ENCODE assay signal across 19 cellular contexts in the genomic region with DNA sequence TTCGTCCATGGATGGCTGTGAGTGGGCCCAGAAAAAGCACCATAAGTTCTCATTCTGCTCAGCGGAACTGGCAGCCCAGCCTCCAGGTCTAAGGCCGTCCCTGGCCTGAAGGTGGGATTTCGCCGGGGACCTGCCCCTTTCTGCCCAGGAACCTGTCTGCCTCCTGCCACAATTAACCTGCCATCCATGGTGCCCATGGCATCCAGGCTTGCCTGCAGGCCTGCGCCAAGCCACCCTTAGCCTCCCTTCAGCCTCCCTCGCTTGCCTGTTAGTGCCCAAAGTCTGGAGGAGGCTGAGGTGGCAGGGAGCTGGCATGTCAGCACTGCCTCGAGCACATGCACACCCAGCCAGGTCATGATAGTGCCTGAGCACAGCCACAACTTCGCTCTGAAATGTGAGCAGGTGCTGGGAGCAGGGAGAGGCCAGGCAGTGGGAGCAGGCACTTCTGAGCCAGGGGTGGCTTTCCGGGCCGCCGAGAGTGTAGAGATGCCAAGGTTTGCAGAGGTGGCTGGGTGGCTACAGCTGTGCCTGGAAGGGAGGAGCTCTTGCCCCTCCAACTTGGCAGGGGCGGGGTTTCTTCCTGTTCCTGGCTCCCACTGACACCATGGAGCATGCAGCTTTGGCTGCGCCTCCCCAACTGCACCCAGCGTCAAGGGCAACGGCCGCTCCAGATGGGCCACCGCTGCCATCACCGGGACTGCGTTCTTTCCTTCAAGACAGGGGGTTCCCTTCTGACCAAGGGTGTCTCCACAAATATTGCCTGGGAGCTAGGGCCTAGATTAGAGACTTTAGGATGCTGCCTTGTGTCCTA.
DNase-seq lines count a peak whose midpoint lies in the region; ATAC-seq, FAIRE-seq and TF ChIP-seq lines count a peak whose summit lies in the region.
"Had no signal": no experiment of that assay in that cellular context is flagged by ENCODE, and none has a peak within 500 bp of the region (broad histone marks: within the 10 kb centered on the region; RNA-seq: fewer than 3 reads in every experiment).

No MANE protein-coding gene starts in this region.

- H3K4me3 Mint-ChIP-seq in H9 (no peak overlapping the region), HFFc6 (no peak overlapping the region)
- H3K4me3 Mint-ChIP-seq: B cell; CD4-positive, alpha-beta T cell had no signal

- POLR2A ChIA-PET in H1 (lab: Charles Lee; ENCODE audit: partially characterized antibody), result no interaction called here

- no peak overlapping the region for H3K4me2 ChIP-seq in H9 (ENCODE audit: insufficient read depth, insufficient read length, low read length)
- H3K4me2 ChIP-seq in H1 (ENCODE audit: insufficient read depth in 1 of 2, low read depth in 2 of 2, low read length in 2 of 2), result no peak overlapping the region

- H3K14ac ChIP-seq in H9 (ENCODE audit: insufficient read depth, low read length), result no peak overlapping the region
- no peak overlapping the region for H3K14ac ChIP-seq in H1 (ENCODE audit: insufficient read length)

- H4K5ac ChIP-seq in H9 (ENCODE audit: insufficient read length, low read depth, low read length) (no peak overlapping the region), H1 (ENCODE audit: insufficient read length, low read depth, low read length) (no peak overlapping the region)

- TF ChIP-seq RAD21 in H1 (IDR thresholded peaks at IDR 0.05 in 1 of 2, conservative IDR thresholded peaks at IDR 0.05 in 1 of 2; ENCODE audit: low read depth in 2 of 2, low read length in 2 of 2), result no peak

- H3K9me3 ChIP-seq in H9 (ENCODE audit: control insufficient read depth, low read depth, low read length) (no peaks in the 10 kb centered on the region), H1 (ENCODE audit: insufficient read depth in 2 of 2, low read depth in 1 of 2, low read length in 1 of 2) (no peaks in the 10 kb centered on the region; a peak in 1 of 4 replicates), upper lobe of right lung (no peaks in the 10 kb centered on the region)

- H2BK12ac ChIP-seq in H9 (ENCODE audit: insufficient read length, low read depth, low read length) (no peak overlapping the region), H1 (ENCODE audit: low read depth, low read length) (0 out of 2 replicates have a peak overlapping the region, but pooled peaks have one; percentile 50)

- H3K4me1 ChIP-seq in H9 (ENCODE audit: insufficient read depth, low read length), result no peaks in the 10 kb centered on the region; the same call in 1 of the 2 replicates
- H3K4me1 ChIP-seq in H1 (replicated peaks in 1 of 4; ENCODE audit: control insufficient read depth in 3 of 4, insufficient read depth in 4 of 4, low read length in 3 of 4), result peaks cover 0 to 4% (median 0%) of the 10 kb centered on the region in 4 experiments; a peak in 2 of 7 replicates
- H3K4me1 ChIP-seq in upper lobe of right lung, result no peaks in the 10 kb centered on the region

- no CpG with 5 or more reads among the region's 20 CpGs for WGBS in H9 (ENCODE audit: extremely low coverage, insufficient read length, low lambda C conversion rate)
- 97% methylated on average over 19 of the region's 20 CpGs; no CpG with 5 or more reads in 1 of the 2 experiments for WGBS in H1 (ENCODE audit: extremely low coverage in 1 of 2, insufficient coverage in 1 of 2, insufficient read length in 1 of 2, insufficient replicate concordance in 2 of 2, low coverage in 1 of 2, low lambda C conversion rate in 2 of 2, missing lambda C conversion rate in 1 of 2), 2 experiments

- no peak for FAIRE-seq in H1 (lab: Jason Lieb, UNC)
- FAIRE-seq: A204.1, GM12878, GM18507 had no signal

- no peak overlapping the region for H4K8ac ChIP-seq in H9 (replicated peaks; ENCODE audit: insufficient read length, low read depth, low read length)
- no peak overlapping the region for H4K8ac ChIP-seq in H1 (ENCODE audit: extremely low read depth, insufficient read depth, low read length)

- H3K79me1 ChIP-seq in H9 (ENCODE audit: insufficient read depth, low read depth, low read length, poor library complexity, severe bottlenecking), result no peaks in the 10 kb centered on the region
- no peaks in the 10 kb centered on the region for H3K79me1 ChIP-seq in H1 (ENCODE audit: low read depth, low read length)

- TF ChIP-seq CTCF in H9 (conservative IDR thresholded peaks at IDR 0.05) (no peak), H1 (IDR thresholded peaks at IDR 0.05; ENCODE audit: control extremely low read depth in 1 of 3, insufficient read depth in 1 of 3, low read depth in 1 of 3, low read length in 3 of 3) (no peak), upper lobe of right lung (IDR thresholded peaks at IDR 0.05) (no peak), HFFc6 (IDR thresholded peaks at IDR 0.05) (no peak)

- H2AFZ ChIP-seq in H9 (ENCODE audit: low read length) (no peak overlapping the region), H1 (ENCODE audit: low read length) (no peak overlapping the region)

- H2BK120ac ChIP-seq in H9 (ENCODE audit: low read depth, low read length, poor library complexity, severe bottlenecking) (no peak overlapping the region), H1 (replicated peaks; ENCODE audit: low read depth, low read length) (no peak overlapping the region)

- H3K23ac ChIP-seq in H9 (ENCODE audit: insufficient read length, low read depth, low read length), result no peak overlapping the region
- no peak overlapping the region for H3K23ac ChIP-seq in H1 (ENCODE audit: insufficient read length)

- H3K27ac ChIP-seq in H9 (ENCODE audit: insufficient read length, low read depth, low read length), result no peak overlapping the region
- H3K27ac ChIP-seq in H1 (ENCODE audit: low read depth, low read length), result no peak overlapping the region
- no peak overlapping the region for H3K27ac ChIP-seq in upper lobe of right lung

- H3K9ac ChIP-seq in H9 (ENCODE audit: extremely low read depth, insufficient read length, low read length) (no peak overlapping the region), H1 (replicated peaks in 1 of 4; ENCODE audit: extremely low read depth in 1 of 4, low read depth in 3 of 4, low read length in 3 of 4) (no peak overlapping the region)

- intact Hi-C loops in posterior vena cava (cut with DNase I), result no loop called here
- intact Hi-C loops in upper lobe of right lung (cut with DNase I), result no loop called here

- TF ChIP-seq POLR2A in H1 (IDR thresholded peaks at IDR 0.05; ENCODE audit: control extremely low read depth in 1 of 2, low read depth in 2 of 2, low read length in 2 of 2), result no peak

- no peak for TF ChIP-seq EP300 in H1 (IDR thresholded peaks at IDR 0.05; ENCODE audit: borderline replicate concordance in 1 of 2, low read depth in 2 of 2, low read length in 2 of 2)

- no peak overlapping the region for H2BK15ac ChIP-seq in H9 (ENCODE audit: low read depth, low read length)
- no peak overlapping the region for H2BK15ac ChIP-seq in H1 (ENCODE audit: low read length)

- H3K4me3 ChIP-seq in H1 (ENCODE audit: extremely low read depth in 1 of 4, insufficient read depth in 2 of 4, low read depth in 3 of 4, low read length in 4 of 4) (no peak overlapping the region), upper lobe of right lung (no peak overlapping the region)
- H3K4me3 ChIP-seq: GM12878 had no signal

- H2AK5ac ChIP-seq in H9 (ENCODE audit: insufficient read length, low read length) (no peak overlapping the region), H1 (ENCODE audit: low read depth, low read length) (no peak overlapping the region)

- H2BK20ac ChIP-seq in H9 (ENCODE audit: low read depth, low read length, poor library complexity, severe bottlenecking) (no peak overlapping the region), H1 (ENCODE audit: low read length) (no peak overlapping the region)

- CTCF ChIA-PET in H1 (lab: Charles Lee; ENCODE audit: partially characterized antibody), result interaction anchor here (0.6 to 1.1 kb wide), 3 partner anchors 23 to 654 kb away, joined by 3 read pairs; no protein-coding TSS in a partner anchor

- no peak overlapping the region for H3T11ph ChIP-seq in H9 (ENCODE audit: low read length)

- H3K4me1 Mint-ChIP-seq in H9, result peaks cover 0 to 5% of the 10 kb centered on the region in 2 experiments; a peak in 1 of 4 replicates
- peaks cover 15% of the 10 kb centered on the region; the same call in 1 of the 2 replicates for H3K4me1 Mint-ChIP-seq in HFFc6 (ENCODE audit: low read depth)
- H3K4me1 Mint-ChIP-seq: B cell had no signal

- no peaks in the 10 kb centered on the region; a peak in 1 of 5 replicates for H3K9me3 Mint-ChIP-seq in H9
- H3K9me3 Mint-ChIP-seq in HFFc6, result no peaks in the 10 kb centered on the region

- H3K27me3 Mint-ChIP-seq in H9 (ENCODE audit: low read depth) (peaks cover 2% of the 10 kb centered on the region; the same call in 1 of the 2 replicates), HFFc6 (ENCODE audit: insufficient read depth) (peaks cover 1% of the 10 kb centered on the region; the same call in 1 of the 2 replicates)
- H3K27me3 Mint-ChIP-seq: B cell; CD4-positive, alpha-beta T cell had no signal

- H4K20me1 ChIP-seq in H9 (ENCODE audit: control insufficient read depth, insufficient read depth, insufficient read length) (no peaks in the 10 kb centered on the region), H1 (replicated peaks in 1 of 2; ENCODE audit: control insufficient read depth in 1 of 2, insufficient read depth in 2 of 2, low read length in 2 of 2) (no peaks in the 10 kb centered on the region)

- no peaks in the 10 kb centered on the region for H3K23me2 ChIP-seq in H9 (ENCODE audit: insufficient read length, low read depth, low read length, poor library complexity, severe bottlenecking)
- no peaks in the 10 kb centered on the region for H3K23me2 ChIP-seq in H1 (ENCODE audit: low read depth, low read length)

- H3K4ac ChIP-seq in H9 (ENCODE audit: low read depth, low read length), result no peak overlapping the region
- no peak overlapping the region for H3K4ac ChIP-seq in H1 (replicated peaks; ENCODE audit: insufficient read length, low read depth, low read length)

- DNase-seq in H9, result peak; percentile 21
- no peak for DNase-seq in H1 (ENCODE audit: low read depth in 1 of 2, low spot score in 2 of 2)
- DNase-seq in posterior vena cava (ENCODE audit: low spot score), result peak; percentile 66
- DNase-seq in upper lobe of right lung, result no peak
- no peak for DNase-seq in DMS114 treated with DMSO at 0.1 percent for 48 hours (lab: John Stamatoyannopoulos, UW; ENCODE audit: unreplicated experiment)
- DNase-seq in HFFc6, result no peak
- DNase-seq: C1 segment of cervical spinal cord; Calu3; CD4-positive, alpha-beta T cell; DMS 273 treated with DMSO at 0.1 percent for 48 hours; DMS79; GOT3; HCEC 1CT; IMR-90 had no signal

- H3K56ac ChIP-seq in H9 (ENCODE audit: insufficient read length, low read depth, low read length) (no peak overlapping the region), H1 (replicated peaks; ENCODE audit: insufficient read length, low read depth, low read length) (no peak overlapping the region)

- H3K36me3 ChIP-seq in H1 (ENCODE audit: control insufficient read depth in 2 of 4, insufficient read depth in 4 of 4, low read length in 3 of 4) (no peaks in the 10 kb centered on the region), upper lobe of right lung (no peaks in the 10 kb centered on the region)

- no peak overlapping the region for H4K91ac ChIP-seq in H9 (ENCODE audit: insufficient read length, low read depth, low read length)
- no peak overlapping the region for H4K91ac ChIP-seq in H1 (replicated peaks; ENCODE audit: insufficient read length, low read length)

- no peak overlapping the region for H2BK5ac ChIP-seq in H9 (ENCODE audit: insufficient read length, low read length)
- H2BK5ac ChIP-seq in H1 (ENCODE audit: low read depth, low read length), result no peak overlapping the region

- no peak overlapping the region for H3K18ac ChIP-seq in H9 (ENCODE audit: insufficient read length, low read depth, low read length)
- no peak overlapping the region for H3K18ac ChIP-seq in H1 (ENCODE audit: extremely low read depth, low read length)

- no peaks in the 10 kb centered on the region for H3K79me2 ChIP-seq in H9 (ENCODE audit: insufficient read depth, low read length)
- H3K79me2 ChIP-seq in H1 (ENCODE audit: control insufficient read depth in 1 of 2, insufficient read depth in 2 of 2, low read length in 2 of 2), result no peaks in the 10 kb centered on the region

- ATAC-seq in upper lobe of right lung (peak; percentile 42), GM18873 (IDR thresholded peaks at IDR 0.05; ENCODE audit: low FRiP score, unreplicated experiment) (no peak)
- ATAC-seq: GM12878 had no signal

- peaks cover 0 to 3% (median 0%) of the 10 kb centered on the region in 3 experiments; a peak in 1 of 7 replicates for H3K36me3 Mint-ChIP-seq in H9 (ENCODE audit: insufficient read depth in 1 of 3, low read depth in 3 of 3)
- H3K36me3 Mint-ChIP-seq in HFFc6 (ENCODE audit: low read depth), result no peaks in the 10 kb centered on the region

- no peaks in the 10 kb centered on the region for H3K27me3 ChIP-seq in H9 (ENCODE audit: insufficient read depth, low read length)
- no peaks in the 10 kb centered on the region for H3K27me3 ChIP-seq in H1 (replicated peaks in 1 of 4; ENCODE audit: control insufficient read depth in 3 of 4, extremely low read depth in 1 of 4, insufficient read depth in 3 of 4, low read length in 3 of 4)
- H3K27me3 ChIP-seq in upper lobe of right lung, result no peaks in the 10 kb centered on the region

- H3K27ac Mint-ChIP-seq in H9 (peak overlapping the region in 1 of 3 experiments; percentile 74; a peak in 1 of 7 replicates), HFFc6 (no peak overlapping the region)
- H3K27ac Mint-ChIP-seq: B cell; CD4-positive, alpha-beta T cell had no signal

Comparison
In these comparisons a context has a peak if more than half of its experiments do, and no peak if none do; other contexts are left out.
1. DNase-seq: peak in H9 (single experiment) and posterior vena cava (single experiment); none in H1 (0 of 2), upper lobe of right lung (single experiment), DMS114 treated with DMSO at 0.1 percent for 48 hours (single experiment) and HFFc6 (single experiment).